Comparison of ENCODE assay signal across 22 cellular contexts in genomic region chr14:52354257-52354656, GRCh38. TPM values are rescaled to one million over a fixed set of nuclear protein-coding genes. Genes with fewer than 3 reads are reported as not detected.
DNase-seq lines count a peak whose midpoint lies in the region; ATAC-seq, FAIRE-seq and TF ChIP-seq lines count a peak whose summit lies in the region.
"Had no signal": no experiment of that assay in that cellular context is flagged by ENCODE, and none has a peak within 500 bp of the region (broad histone marks: within the 10 kb centered on the region; RNA-seq: fewer than 3 reads in every experiment).

No MANE protein-coding gene starts in this region.

- H3K36me3 Mint-ChIP-seq in Calu3 (ENCODE audit: insufficient read depth, unreplicated experiment) (no peaks in the 10 kb centered on the region), immature natural killer cell (peaks cover 4 to 5% (median 4%) of the 10 kb centered on the region in 3 donors), GM23338 (ENCODE audit: low read depth) (no peaks in the 10 kb centered on the region)
- H3K36me3 Mint-ChIP-seq in activated T-helper 1 cell treated with anti-CD3 and anti-CD28 coated beads, Interleukin-12 subunit alpha, Interleukin-12 subunit beta, Interleukin-2, Interleukin-4 antibody, amounts not matched to agents 30 ng/mL and 10 ng/mL and 1 ng/mL, durations not matched to agents 14 hours and 24 hours and 36 hours (ENCODE audit: low read depth), result peaks cover 9% of the 10 kb centered on the region
- H3K36me3 Mint-ChIP-seq: IgD-negative memory B cell had no signal

- H3K36me3 ChIP-seq in GM23338 (ENCODE audit: insufficient read depth), result no peaks in the 10 kb centered on the region
- H3K36me3 ChIP-seq: heart left ventricle, lower lobe of right lung, prostate gland, suprapubic skin had no signal

- POLR2A ChIA-PET in A549 (lab: Yijun Ruan, JAX), result no interaction called here

- no peak for TF ChIP-seq EP300 in A549 (IDR thresholded peaks at IDR 0.05)

- no peak overlapping the region for H2AFZ ChIP-seq in GM23338

- H3K27me3 ChIP-seq in GM23338 (ENCODE audit: insufficient read depth), result no peaks in the 10 kb centered on the region
- H3K27me3 ChIP-seq: suprapubic skin had no signal

- FAIRE-seq in A549 (lab: Jason Lieb, UNC), result no peak

- DNase-seq in A549 (ENCODE audit: low read depth in 1 of 2, low spot score in 1 of 2) (no peak), Calu3 (no peak), immature natural killer cell (no peak), GM23338 (ENCODE audit: low spot score) (no peak), kidney glomerular epithelial cell (lab: John Stamatoyannopoulos, UW) (no peak)
- DNase-seq in activated T-helper 1 cell treated with anti-CD3 and anti-CD28 coated beads, Interleukin-12 subunit alpha, Interleukin-12 subunit beta, Interleukin-2, Interleukin-4 antibody, amounts not matched to agents 30 ng/mL and 10 ng/mL and 1 ng/mL, durations not matched to agents 14 hours and 24 hours and 36 hours (ENCODE audit: low spot score), result no peak
- DNase-seq: activated naive CD4-positive, alpha-beta T cell treated with Interleukin-2 at 50 U/mL for 16 hours; AML-193; Caco-2; dorsolateral prefrontal cortex; H9; heart left ventricle; lower lobe of right lung; MV-4-11; naive thymus-derived CD4-positive, alpha-beta T cell; NCI-H1930; NCI-H446 treated with DMSO at 0.1 percent for 48 hours had no signal

- H3K4me3 Mint-ChIP-seq in Calu3 (ENCODE audit: low read depth, unreplicated experiment) (no peak overlapping the region), immature natural killer cell (peak overlapping the region in 2 of 5 donors; percentile 60 to 62), GM23338 (no peak overlapping the region)
- no peak overlapping the region for H3K4me3 Mint-ChIP-seq in activated T-helper 1 cell treated with anti-CD3 and anti-CD28 coated beads, Interleukin-12 subunit alpha, Interleukin-12 subunit beta, Interleukin-2, Interleukin-4 antibody, amounts not matched to agents 30 ng/mL and 10 ng/mL and 1 ng/mL, durations not matched to agents 14 hours and 24 hours and 36 hours
- H3K4me3 Mint-ChIP-seq: H9, IgD-negative memory B cell had no signal

- peaks cover 30% of the 10 kb centered on the region for H3K4me1 Mint-ChIP-seq in Calu3 (ENCODE audit: low read depth, unreplicated experiment)
- peaks cover 66% of the 10 kb centered on the region for H3K4me1 Mint-ChIP-seq in activated T-helper 1 cell treated with anti-CD3 and anti-CD28 coated beads, Interleukin-12 subunit alpha, Interleukin-12 subunit beta, Interleukin-2, Interleukin-4 antibody, amounts not matched to agents 30 ng/mL and 10 ng/mL and 1 ng/mL, durations not matched to agents 14 hours and 24 hours and 36 hours (ENCODE audit: low read depth)
- H3K4me1 Mint-ChIP-seq in immature natural killer cell, result peaks cover 68% of the 10 kb centered on the region in 2 donors
- no peaks in the 10 kb centered on the region for H3K4me1 Mint-ChIP-seq in GM23338
- H3K4me1 Mint-ChIP-seq: H9 had no signal

- H3K79me2 ChIP-seq in GM23338 (replicated peaks; ENCODE audit: insufficient read depth), result no peaks in the 10 kb centered on the region

- TF ChIP-seq POLR2A in A549 (IDR thresholded peaks at IDR 0.05; ENCODE audit: low read length), result no peak

- H3K27ac Mint-ChIP-seq in Calu3 (ENCODE audit: unreplicated experiment) (peak overlapping the region; percentile 16), immature natural killer cell (peak overlapping the region; percentile 80 to 97 (median 86)), GM23338 (no peak overlapping the region)
- peak overlapping the region; percentile 42 for H3K27ac Mint-ChIP-seq in activated T-helper 1 cell treated with anti-CD3 and anti-CD28 coated beads, Interleukin-12 subunit alpha, Interleukin-12 subunit beta, Interleukin-2, Interleukin-4 antibody, amounts not matched to agents 30 ng/mL and 10 ng/mL and 1 ng/mL, durations not matched to agents 14 hours and 24 hours and 36 hours
- H3K27ac Mint-ChIP-seq: H9, IgD-negative memory B cell had no signal

- peak overlapping the region; percentile 43; the same call in 2 of the 3 replicates for H3K4me2 ChIP-seq in A549
- H3K4me2 ChIP-seq in GM23338, result no peak overlapping the region

- BruUV-seq in Calu3 (replicated peaks; lab: Mats Ljungman, UMichigan), result no TSS peak

- intact Hi-C loops in Calu3 (cut with micrococcal nuclease; ENCODE audit: unreplicated experiment), result no loop called here
- intact Hi-C loops in activated T-helper 1 cell treated with anti-CD3 and anti-CD28 coated beads, Interleukin-12 subunit alpha, Interleukin-12 subunit beta, Interleukin-2, Interleukin-4 antibody, amounts not matched to agents 30 ng/mL and 10 ng/mL and 1 ng/mL, durations not matched to agents 14 hours and 24 hours and 36 hours (cut with micrococcal nuclease), result no loop called here

- H3K4me1 ChIP-seq in A549, result peaks cover 69% of the 10 kb centered on the region
- no peaks in the 10 kb centered on the region for H3K4me1 ChIP-seq in GM23338 (ENCODE audit: insufficient read depth)
- H3K4me1 ChIP-seq: Caco-2, prostate gland had no signal

- H3K9me2 ChIP-seq in GM23338 (ENCODE audit: insufficient read depth), result no peaks in the 10 kb centered on the region

- CTCF ChIA-PET in A549 (lab: Yijun Ruan, JAX), result interaction anchor here (0.7 kb wide), 1 partner anchor 200 kb away, joined by 3 read pairs; no protein-coding TSS in a partner anchor
- CTCF ChIA-PET in Calu3 (lab: Charles Lee), result no interaction called here

- H3F3A ChIP-seq in GM23338 (replicated peaks; ENCODE audit: low read depth), result no peaks in the 10 kb centered on the region

- TF ChIP-seq CTCF in A549 (IDR thresholded peaks at IDR 0.05) (no peak), Calu3 (IDR thresholded peaks at IDR 0.05; ENCODE audit: unreplicated experiment) (no peak), GM23338 (conservative IDR thresholded peaks at IDR 0.05; ENCODE audit: low read depth in 2 of 2) (no peak)

- ATAC-seq in A549, result no peak
- ATAC-seq in GM21576 (IDR thresholded peaks at IDR 0.05; ENCODE audit: unreplicated experiment), result no peak
- ATAC-seq in GM23338, result no peak
- ATAC-seq in GM18498 (IDR thresholded peaks at IDR 0.05; ENCODE audit: unreplicated experiment), result no peak
- ATAC-seq: naive thymus-derived CD4-positive, alpha-beta T cell had no signal

- H3K27me3 Mint-ChIP-seq in Calu3 (ENCODE audit: unreplicated experiment) (no peaks in the 10 kb centered on the region), immature natural killer cell (ENCODE audit: low read depth in 3 of 3) (peaks cover 0 to 8% (median 6%) of the 10 kb centered on the region in 3 donors), GM23338 (ENCODE audit: insufficient read depth, low read depth, poor library complexity) (no peaks in the 10 kb centered on the region)
- H3K27me3 Mint-ChIP-seq in activated T-helper 1 cell treated with anti-CD3 and anti-CD28 coated beads, Interleukin-12 subunit alpha, Interleukin-12 subunit beta, Interleukin-2, Interleukin-4 antibody, amounts not matched to agents 30 ng/mL and 10 ng/mL and 1 ng/mL, durations not matched to agents 14 hours and 24 hours and 36 hours (ENCODE audit: insufficient read depth), result no peaks in the 10 kb centered on the region

- no peaks in the 10 kb centered on the region for H4K20me1 ChIP-seq in GM23338 (replicated peaks; ENCODE audit: insufficient read depth)

- H3K9me3 Mint-ChIP-seq in Calu3 (ENCODE audit: low read depth, unreplicated experiment) (no peaks in the 10 kb centered on the region), immature natural killer cell (no peaks in the 10 kb centered on the region), GM23338 (no peaks in the 10 kb centered on the region)
- no peaks in the 10 kb centered on the region for H3K9me3 Mint-ChIP-seq in activated T-helper 1 cell treated with anti-CD3 and anti-CD28 coated beads, Interleukin-12 subunit alpha, Interleukin-12 subunit beta, Interleukin-2, Interleukin-4 antibody, amounts not matched to agents 30 ng/mL and 10 ng/mL and 1 ng/mL, durations not matched to agents 14 hours and 24 hours and 36 hours
- H3K9me3 Mint-ChIP-seq: H9, IgD-negative memory B cell had no signal

- no peaks in the 10 kb centered on the region for H3K9me3 ChIP-seq in A549
- H3K9me3 ChIP-seq: Caco-2, heart left ventricle, lower lobe of right lung, prostate gland, suprapubic skin had no signal

- H3K27ac ChIP-seq in A549 (peak overlapping the region in 1 of 2 experiments; percentile 56; a peak in 2 of 6 replicates), GM23338 (ENCODE audit: low read depth) (no peak overlapping the region)
- H3K27ac ChIP-seq: dorsolateral prefrontal cortex, lower lobe of right lung, prostate gland had no signal

- TF ChIP-seq RAD21 in A549 (conservative IDR thresholded peaks at IDR 0.05 in 1 of 2, IDR thresholded peaks at IDR 0.05 in 1 of 2), result no peak

- H3K4me3 ChIP-seq in A549 (no peak overlapping the region), GM23338 (no peak overlapping the region)
- H3K4me3 ChIP-seq: dorsolateral prefrontal cortex, heart left ventricle, lower lobe of right lung, prostate gland, suprapubic skin had no signal

TF ChIP-seq in A549, 52 proteins besides CTCF, POLR2A, EP300 and RAD21 (continues in another document):
- TF ChIP-seq HOXB13 (CRISPR knock-in tag; IDR thresholded peaks at IDR 0.05; ENCODE audit: low read depth) (no peak), HOXA7 (CRISPR knock-in tag; IDR thresholded peaks at IDR 0.05) (no peak), RFX5 (IDR thresholded peaks at IDR 0.05) (no peak)

TF ChIP-seq in GM23338, 12 proteins besides CTCF, POLR2A, EP300 and RAD21 (continues in another document):
- TF ChIP-seq EZH2 (IDR thresholded peaks at IDR 0.05; ENCODE audit: low read depth, unreplicated experiment), result no peak
- TF ChIP-seq ZNF114 (CRISPR knock-in tag; IDR thresholded peaks at IDR 0.05), result no peak
- no peak for TF ChIP-seq STAT1 (IDR thresholded peaks at IDR 0.05; ENCODE audit: unreplicated experiment)
- TF ChIP-seq CREB1 (CRISPR knock-in tag; IDR thresholded peaks at IDR 0.05; ENCODE audit: low read depth), result no peak

RNA-seq across cellular contexts. Expression of gene PTGER2, which starts 40.1 kb away (rescaled TPM):
- polyA plus RNA-seq in A549 (2011; rRNA removed), result 0.74 and 0.79 TPM in 2 replicates
- 0.15 and 0.29 TPM in 2 replicates for polyA plus RNA-seq in A549 (2012; cell fraction: cytosol; rRNA removed)
- 0.05 and 0.13 TPM in 2 replicates for polyA plus RNA-seq in A549 (2012; cell fraction: nucleus; rRNA removed)
- 0.51 to 1.2 TPM (median 0.55 TPM) in 3 replicates for polyA plus RNA-seq in A549 (2017; fragmentation: RNase III; extraction: RNeasy Plus Mini Kit Qiagen cat#74134 plus additional on column Dnase treatment)
- polyA minus RNA-seq in A549 (2011; rRNA and poly(A)+ RNA removed), result 0.19 and 0.21 TPM in 2 replicates
- 0.29 TPM in 1 of 2 replicates, not detected in the other for total RNA-seq in Calu3 (2022)
- total RNA-seq in activated T-helper 1 cell treated with anti-CD3 and anti-CD28 coated beads, Interleukin-12 subunit alpha, Interleukin-12 subunit beta, Interleukin-2, Interleukin-4 antibody, amounts not matched to agents 30 ng/mL and 10 ng/mL and 1 ng/mL, durations not matched to agents 14 hours and 24 hours and 36 hours, result 67.4 and 67.9 TPM in 2 replicates
- polyA plus RNA-seq in immature natural killer cell, result 100 to 1,000 TPM; 154 to 252 (median 250) TPM
- total RNA-seq in GM23338 (2014; rRNA removed; shearing (Covaris generic)), result 1.2 and 1.3 TPM in 2 replicates
- polyA plus RNA-seq in GM23338 (2016; fragmentation: Nextera tagmentation; extraction: Ambion mirVana), result 1.3 and 1.9 TPM in 2 replicates

Comparison
In these comparisons a context has a peak if more than half of its experiments do, and no peak if none do; other contexts are left out.
1. RNA of gene PTGER2, which starts 40.1 kb away (total RNA-seq): 67.4 to 67.9 TPM in activated T-helper 1 cell treated with anti-CD3 and anti-CD28 coated beads, Interleukin-12 subunit alpha, Interleukin-12 subunit beta, Interleukin-2, Interleukin-4 antibody, amounts not matched to agents 30 ng/mL and 10 ng/mL and 1 ng/mL, durations not matched to agents 14 hours and 24 hours and 36 hours; 1.2 to 1.3 TPM in GM23338 and 0.29 TPM in Calu3; every median in the first group is over 10 times any median in the second.